Comparison of ENCODE assay signal across 1 cellular context in genomic region chr3:186152889-186153292, GRCh38.
TF ChIP-seq lines count a peak whose summit lies in the region.

No MANE protein-coding gene starts in this region.

TF ChIP-seq in GM23338, 12 proteins besides CTCF, POLR2A, EP300 and RAD21 (continued from another document):
- TF ChIP-seq EZH2 (IDR thresholded peaks at IDR 0.05; ENCODE audit: low read depth, unreplicated experiment) (no peak), CREB1 (CRISPR knock-in tag; IDR thresholded peaks at IDR 0.05; ENCODE audit: low read depth) (no peak)
